Comparison of ENCODE assay signal across 2 cellular contexts in genomic region chr13:20127563-20128458, GRCh38.
A peak's percentile ranks its signal among the peaks of the same experiment; 100 is the strongest.
TF ChIP-seq lines count a peak whose summit lies in the region.

No MANE protein-coding gene starts in this region.

TF ChIP-seq in IMR-90, 13 proteins besides CTCF, POLR2A, EP300 and RAD21:
- no peak for TF ChIP-seq NFE2L2 (IDR thresholded peaks at IDR 0.05; ENCODE audit: low read depth, low read length)
- no peak for TF ChIP-seq MAZ (IDR thresholded peaks at IDR 0.05; ENCODE audit: borderline replicate concordance, low read depth, low read length)
- TF ChIP-seq FOS (IDR thresholded peaks at IDR 0.05; ENCODE audit: low read depth, low read length), result no peak
- TF ChIP-seq CHD1 (IDR thresholded peaks at IDR 0.05; ENCODE audit: low read depth, low read length), result no peak
- TF ChIP-seq RCOR1 (IDR thresholded peaks at IDR 0.05; ENCODE audit: insufficient replicate concordance, low read length), result no peak
- TF ChIP-seq RFX5 (IDR thresholded peaks at IDR 0.05; ENCODE audit: low read depth, low read length), result no peak
- no peak for TF ChIP-seq CEBPB (IDR thresholded peaks at IDR 0.05; ENCODE audit: low read depth, low read length)
- no peak for TF ChIP-seq MAFK (IDR thresholded peaks at IDR 0.05; ENCODE audit: low read depth, low read length)
- TF ChIP-seq USF2 (IDR thresholded peaks at IDR 0.05; ENCODE audit: low read depth, low read length), result no peak
- TF ChIP-seq BHLHE40 (IDR thresholded peaks at IDR 0.05; ENCODE audit: low read depth, low read length), result no peak
- TF ChIP-seq SMC3 (IDR thresholded peaks at IDR 0.05; ENCODE audit: low read depth, low read length), result no peak
- no peak for TF ChIP-seq MXI1 (IDR thresholded peaks at IDR 0.05; ENCODE audit: borderline replicate concordance, low read depth, low read length)
- TF ChIP-seq ELK1 (IDR thresholded peaks at IDR 0.05; ENCODE audit: borderline replicate concordance, low read depth, low read length), result no peak

TF ChIP-seq in HepG2, 621 proteins besides CTCF, POLR2A, EP300 and RAD21 (continues in another document):
- TF ChIP-seq HDAC2 (CRISPR knock-in tag; IDR thresholded peaks at IDR 0.05) (peak; percentile 60), ARHGAP35 (CRISPR knock-in tag; IDR thresholded peaks at IDR 0.05; ENCODE audit: borderline replicate concordance) (peak; percentile 56; the same call in 1 of the 2 replicates), YEATS4 (CRISPR knock-in tag; IDR thresholded peaks at IDR 0.05; ENCODE audit: borderline replicate concordance) (peak; percentile 76; the same call in 1 of the 2 replicates), RBFOX2 (IDR thresholded peaks at IDR 0.05; ENCODE audit: low read depth, low read length) (peak; percentile 92), ZNF768 (CRISPR knock-in tag; IDR thresholded peaks at IDR 0.05) (peak; percentile 70; the same call in 1 of the 2 replicates), SIX1 (CRISPR knock-in tag; IDR thresholded peaks at IDR 0.05; ENCODE audit: borderline replicate concordance) (no peak), ELF4 (CRISPR knock-in tag; IDR thresholded peaks at IDR 0.05; ENCODE audit: borderline replicate concordance) (no peak), WIZ (CRISPR knock-in tag; IDR thresholded peaks at IDR 0.05) (0 out of 2 replicates have a peak, but pooled peaks have one; percentile 48), TP53 (CRISPR knock-in tag; conservative IDR thresholded peaks at IDR 0.05) (no peak), HIC2 (CRISPR knock-in tag; IDR thresholded peaks at IDR 0.05; ENCODE audit: low read depth) (peak; percentile 90), ATF5 (CRISPR knock-in tag; IDR thresholded peaks at IDR 0.05; ENCODE audit: low read depth) (no peak), CREBL2 (CRISPR knock-in tag; IDR thresholded peaks at IDR 0.05; ENCODE audit: borderline replicate concordance) (peak; percentile 33; the same call in 1 of the 2 replicates), NR2F1 (CRISPR knock-in tag; IDR thresholded peaks at IDR 0.05) (peak in 1 of 2 experiments; percentile 58; a peak in 1 of 4 replicates), LRRFIP1 (CRISPR knock-in tag; conservative IDR thresholded peaks at IDR 0.05) (no peak), ZBTB26 (CRISPR knock-in tag; IDR thresholded peaks at IDR 0.05; ENCODE audit: borderline replicate concordance) (no peak), ZNF724P (CRISPR knock-in tag; IDR thresholded peaks at IDR 0.05; ENCODE audit: borderline replicate concordance) (peak; percentile 76; the same call in 1 of the 2 replicates), NAIF1 (CRISPR knock-in tag; IDR thresholded peaks at IDR 0.05; ENCODE audit: borderline replicate concordance) (peak; percentile 28; the same call in 1 of the 2 replicates), SYNCRIP (IDR thresholded peaks at IDR 0.05; ENCODE audit: insufficient read depth, low read depth, low read length) (no peak), SATB2 (CRISPR knock-in tag; IDR thresholded peaks at IDR 0.05) (no peak), THAP11 (CRISPR knock-in tag; IDR thresholded peaks at IDR 0.05) (peak; percentile 51; the same call in 1 of the 2 replicates), ZNF260 (CRISPR knock-in tag; IDR thresholded peaks at IDR 0.05; ENCODE audit: borderline replicate concordance, low read depth) (no peak), MED1 (CRISPR knock-in tag; IDR thresholded peaks at IDR 0.05) (peak; percentile 45), ZNF615 (CRISPR knock-in tag; IDR thresholded peaks at IDR 0.05; ENCODE audit: borderline replicate concordance) (no peak), ZSCAN12 (CRISPR knock-in tag; IDR thresholded peaks at IDR 0.05) (no peak), SRY (CRISPR knock-in tag; IDR thresholded peaks at IDR 0.05) (peak; percentile 42; the same call in 1 of the 2 replicates), SALL2 (CRISPR knock-in tag; IDR thresholded peaks at IDR 0.05) (no peak), NFRKB (IDR thresholded peaks at IDR 0.05) (no peak), RCOR2 (CRISPR knock-in tag; IDR thresholded peaks at IDR 0.05) (no peak), SNAPC5 (CRISPR knock-in tag; IDR thresholded peaks at IDR 0.05; ENCODE audit: borderline replicate concordance) (no peak), ZFP37 (CRISPR knock-in tag; IDR thresholded peaks at IDR 0.05; ENCODE audit: borderline replicate concordance) (no peak), RXRB (CRISPR knock-in tag; IDR thresholded peaks at IDR 0.05; ENCODE audit: borderline replicate concordance) (peak; percentile 61; the same call in 1 of the 2 replicates), ZNF687 (CRISPR knock-in tag; IDR thresholded peaks at IDR 0.05) (peak; percentile 94), HNRNPUL1 (IDR thresholded peaks at IDR 0.05; ENCODE audit: low read depth, low read length) (no peak), GPBP1L1 (CRISPR knock-in tag; IDR thresholded peaks at IDR 0.05) (no peak), JDP2 (CRISPR knock-in tag; IDR thresholded peaks at IDR 0.05; ENCODE audit: borderline replicate concordance) (no peak), ZBTB20 (CRISPR knock-in tag; IDR thresholded peaks at IDR 0.05; ENCODE audit: borderline replicate concordance, low read depth) (peak; percentile 24; the same call in 1 of the 2 replicates), KDM5B (CRISPR knock-in tag; IDR thresholded peaks at IDR 0.05; ENCODE audit: borderline replicate concordance) (peak; percentile 89), ZNF503 (CRISPR knock-in tag; IDR thresholded peaks at IDR 0.05) (no peak), AGO2 (optimal IDR thresholded peaks at IDR 0.05; ENCODE audit: low read depth, low read length) (peak; percentile 71), ZKSCAN5 (CRISPR knock-in tag; IDR thresholded peaks at IDR 0.05) (no peak), PPARG (CRISPR knock-in tag; conservative IDR thresholded peaks at IDR 0.05) (no peak), ETV5 (CRISPR knock-in tag; IDR thresholded peaks at IDR 0.05; ENCODE audit: borderline replicate concordance) (peak; percentile 61), ZNF350 (CRISPR knock-in tag; IDR thresholded peaks at IDR 0.05; ENCODE audit: borderline replicate concordance, low read depth) (peak; percentile 65; the same call in 1 of the 2 replicates), SNRNP70 (IDR thresholded peaks at IDR 0.05; ENCODE audit: low read depth, low read length) (no peak), BATF2 (CRISPR knock-in tag; IDR thresholded peaks at IDR 0.05) (no peak), SRSF9 (IDR thresholded peaks at IDR 0.05; ENCODE audit: borderline replicate concordance, insufficient read depth, low read depth, low read length, poor library complexity, severe bottlenecking) (no peak), YY1 (IDR thresholded peaks at IDR 0.05; ENCODE audit: insufficient read depth, insufficient replicate concordance, low read depth, low read length) (no peak), GATAD2A (CRISPR knock-in tag; IDR thresholded peaks at IDR 0.05) (peak; percentile 69), NFATC3 (CRISPR knock-in tag; IDR thresholded peaks at IDR 0.05) (no peak), NFYC (CRISPR knock-in tag; IDR thresholded peaks at IDR 0.05) (no peak)
